Comparison of ENCODE assay signal across 16 cellular contexts in the genomic region with DNA sequence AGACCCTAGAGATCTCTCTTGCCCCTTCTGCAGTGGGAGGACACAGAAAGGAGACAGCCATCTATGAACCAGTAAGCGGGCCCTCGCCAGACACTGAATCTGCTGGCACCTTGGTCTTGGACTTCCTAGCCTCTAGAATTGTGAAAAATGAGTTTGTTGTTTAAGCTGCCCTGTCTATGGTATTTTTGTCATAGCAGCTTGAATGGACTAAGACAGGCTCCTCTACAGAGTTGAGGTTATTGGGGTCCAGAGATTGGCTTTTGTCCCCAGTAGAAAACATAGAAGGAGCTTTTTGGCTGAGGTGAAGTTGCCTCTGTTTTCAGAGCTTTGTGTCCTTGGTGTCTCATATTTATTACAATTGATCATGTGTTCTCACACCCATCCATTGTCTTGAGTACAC.
A peak's percentile ranks its signal among the peaks of the same experiment; 100 is the strongest.
DNase-seq lines count a peak whose midpoint lies in the region; ATAC-seq and TF ChIP-seq lines count a peak whose summit lies in the region.
"Had no signal": no experiment of that assay in that cellular context is flagged by ENCODE, and none has a peak within 500 bp of the region (broad histone marks: within the 10 kb centered on the region; RNA-seq: fewer than 3 reads in every experiment).

No MANE protein-coding gene starts in this region.

- H3K27me3 Mint-ChIP-seq in CD4-positive, alpha-beta T cell = no peaks in the 10 kb centered on the region
- no peaks in the 10 kb centered on the region for H3K27me3 Mint-ChIP-seq in T-helper 17 cell
- H3K27me3 Mint-ChIP-seq: B cell had no signal

- TF ChIP-seq POLR2A in right lobe of liver (IDR thresholded peaks at IDR 0.05) = no peak

- peak overlapping the region; percentile 75 for H3K27ac Mint-ChIP-seq in CD4-positive, alpha-beta T cell
- H3K27ac Mint-ChIP-seq in T-helper 17 cell = peak overlapping the region; percentile 82
- H3K27ac Mint-ChIP-seq: B cell, GM23338 had no signal

- POLR2A ChIA-PET in CD4-positive, alpha-beta T cell (lab: Charles Lee) = interaction anchor here (1.3 to 2.6 kb wide), 2 partner anchors 10 to 78 kb away, joined by 3 to 8 read pairs; a partner anchor contains a TSS

- H3K4me1 ChIP-seq in right lobe of liver = peaks cover 0 to 42% (median 8%) of the 10 kb centered on the region in 4 donors
- H3K4me1 ChIP-seq in neutrophil (ENCODE audit: control insufficient read depth in 1 of 2, insufficient read depth in 1 of 2, low read depth in 1 of 2, low read length in 1 of 2) = peaks cover 69 to 74% of the 10 kb centered on the region in 2 experiments

- peaks cover 5% of the 10 kb centered on the region for H3K36me3 Mint-ChIP-seq in CD4-positive, alpha-beta T cell (ENCODE audit: low read depth)
- H3K36me3 Mint-ChIP-seq in T-helper 17 cell (ENCODE audit: low read depth) = no peaks in the 10 kb centered on the region

- 71% methylated on average over 1 of the region's 2 CpGs for WGBS in right lobe of liver (ENCODE audit: insufficient coverage, low coverage, low lambda C conversion rate, missing lambda C conversion rate)

- H3K36me3 ChIP-seq in right lobe of liver (no peaks in the 10 kb centered on the region), neutrophil (no peaks in the 10 kb centered on the region), brain microvascular endothelial cell (replicated peaks) (no peaks in the 10 kb centered on the region)

- no peaks in the 10 kb centered on the region for H3K27me3 ChIP-seq in CD4-positive, alpha-beta T cell (ENCODE audit: control insufficient read depth, insufficient read depth, low read length)
- H3K27me3 ChIP-seq in right lobe of liver (no peaks in the 10 kb centered on the region), neutrophil (no peaks in the 10 kb centered on the region), brain microvascular endothelial cell (replicated peaks) (no peaks in the 10 kb centered on the region)
- H3K27me3 ChIP-seq: BLaER1 treated with 17β-estradiol and CSF1 and Interleukin-3, amounts not matched to agents 10 nM and 100 nM had no signal

- H3K4me3 ChIP-seq in right lobe of liver = no peak overlapping the region
- no peak overlapping the region for H3K4me3 ChIP-seq in neutrophil (ENCODE audit: low read depth in 1 of 2, low read length in 1 of 2)
- no peak overlapping the region for H3K4me3 ChIP-seq in brain microvascular endothelial cell (ENCODE audit: low read depth, low read length)
- H3K4me3 ChIP-seq: BLaER1 treated with 17β-estradiol and CSF1 and Interleukin-3, amounts not matched to agents 10 nM and 100 nM; GM23338 had no signal

- intact Hi-C loops in CD4-positive, alpha-beta T cell (cut with DNase I, micrococcal nuclease) = no loop called here
- intact Hi-C loops in right lobe of liver (cut with DNase I) = loop anchor here in 1 of 2 donors (10.0 kb wide), 1 partner anchor 78 kb away; a partner anchor contains a TSS

- CTCF ChIA-PET in CD4-positive, alpha-beta T cell (lab: Charles Lee) = interaction anchor here (0.9 kb wide), 1 partner anchor 78 kb away, joined by 3 read pairs; a partner anchor contains a TSS

- no peak for ATAC-seq in CD4-positive, alpha-beta T cell (ENCODE audit: poor library complexity)
- ATAC-seq in T-helper 17 cell = no peak
- no peak for ATAC-seq in right lobe of liver
- ATAC-seq: GM23338 had no signal

- no peak overlapping the region for H3K4me3 Mint-ChIP-seq in CD4-positive, alpha-beta T cell
- no peak overlapping the region for H3K4me3 Mint-ChIP-seq in T-helper 17 cell
- H3K4me3 Mint-ChIP-seq: B cell, GM23338 had no signal

- TF ChIP-seq CTCF in CD4-positive, alpha-beta T cell (IDR thresholded peaks at IDR 0.05) = no peak
- TF ChIP-seq CTCF in right lobe of liver (IDR thresholded peaks at IDR 0.05) (no peak), neutrophil (IDR thresholded peaks at IDR 0.05) (no peak), brain microvascular endothelial cell (IDR thresholded peaks at IDR 0.05; ENCODE audit: low read depth, low read length, missing control alignments) (no peak)

- no peaks in the 10 kb centered on the region for H3K9me3 ChIP-seq in CD4-positive, alpha-beta T cell (ENCODE audit: control insufficient read depth, low read length)
- H3K9me3 ChIP-seq in T-helper 17 cell (ENCODE audit: control insufficient read depth, low read length, poor library complexity, severe bottlenecking) (no peaks in the 10 kb centered on the region), right lobe of liver (no peaks in the 10 kb centered on the region), neutrophil (no peaks in the 10 kb centered on the region)

- in situ Hi-C loops in brain microvascular endothelial cell (cut with HindIII; ENCODE audit: low pct_ligation_motif_present, low sequenced_read_pairs) = no loop called here

- DNase-seq in CD4-positive, alpha-beta T cell = no peak
- DNase-seq in T-helper 17 cell = no peak
- DNase-seq in right lobe of liver = no peak
- DNase-seq in brain microvascular endothelial cell = no peak
- no peak for DNase-seq in germinal center (ENCODE audit: low spot score)
- DNase-seq in activated CD8-positive, alpha-beta memory T cell treated with anti-CD3 and anti-CD28 coated beads, Interleukin-2, amount 50 U/mL, for 4 hours = no peak
- DNase-seq: DMS153, DMS79, GDM1, HCEC 1CT, IMR-90 had no signal

- no peaks in the 10 kb centered on the region for H3K9me3 Mint-ChIP-seq in CD4-positive, alpha-beta T cell
- H3K9me3 Mint-ChIP-seq: GM23338 had no signal

- H3K27ac ChIP-seq in CD4-positive, alpha-beta T cell (ENCODE audit: low read depth, low read length) = no peak overlapping the region
- peak overlapping the region in 2 of 3 donors; percentile 8 to 73 for H3K27ac ChIP-seq in right lobe of liver
- H3K27ac ChIP-seq in neutrophil = peak overlapping the region; percentile 76
- H3K27ac ChIP-seq in brain microvascular endothelial cell = no peak overlapping the region
- H3K27ac ChIP-seq: HL-60 had no signal

- H3K4me1 Mint-ChIP-seq in CD4-positive, alpha-beta T cell (ENCODE audit: low read depth) = peaks cover 79% of the 10 kb centered on the region
- peaks cover 49% of the 10 kb centered on the region for H3K4me1 Mint-ChIP-seq in T-helper 17 cell

Comparison
In these comparisons a context has a peak if more than half of its experiments do, and no peak if none do; other contexts are left out.
1. H3K27ac ChIP-seq: peak in right lobe of liver (2 of 3) and neutrophil (single experiment); none in CD4-positive, alpha-beta T cell (single experiment) and brain microvascular endothelial cell (single experiment).